Comparison of ENCODE assay signal across 3 cellular contexts in genomic region chr17:22490399-22490798, GRCh38.
"Had no signal": no experiment of that assay in that cellular context is flagged by ENCODE, and none has a peak within 500 bp of the region (broad histone marks: within the 10 kb centered on the region; RNA-seq: fewer than 3 reads in every experiment).

No MANE protein-coding gene starts in this region.

- DNase-seq: GDM1, GF-D8 had no signal

- H3K4me3 ChIP-seq: GM12878 had no signal

- ATAC-seq: GM12878 had no signal
